Comparison of ENCODE assay signal across 9 cellular contexts in genomic region chr1:41851589-41851988, GRCh38.
DNase-seq lines count a peak whose midpoint lies in the region; ATAC-seq and TF ChIP-seq lines count a peak whose summit lies in the region.
"Had no signal": no experiment of that assay in that cellular context is flagged by ENCODE, and none has a peak within 500 bp of the region (broad histone marks: within the 10 kb centered on the region; RNA-seq: fewer than 3 reads in every experiment).

No MANE protein-coding gene starts in this region.

- in situ Hi-C loops in astrocyte of the spinal cord (cut with HindIII; ENCODE audit: low sequenced_read_pairs) = no loop called here

- no peak for TF ChIP-seq POLR2A in NB4 (IDR thresholded peaks at IDR 0.05; ENCODE audit: extremely low read depth, insufficient read length)

- ATAC-seq in GM21526 (IDR thresholded peaks at IDR 0.05; ENCODE audit: low FRiP score, unreplicated experiment) (no peak), HG03457 (IDR thresholded peaks at IDR 0.05; ENCODE audit: unreplicated experiment) (no peak)

- TF ChIP-seq CTCF in NB4 (IDR thresholded peaks at IDR 0.05; ENCODE audit: low read depth, low read length) (no peak), astrocyte of the spinal cord (IDR thresholded peaks at IDR 0.05; ENCODE audit: low read depth, low read length) (no peak)

- peak; percentile 51 for DNase-seq in ELF-1 (ENCODE audit: low read depth, low spot score)
- DNase-seq in NB4 (ENCODE audit: low read depth) = peak; percentile 72
- DNase-seq in astrocyte of the spinal cord (ENCODE audit: low read depth, low spot score) = peak; percentile 83
- peak; percentile 58 for DNase-seq in medulla oblongata (ENCODE audit: extremely low spot score)
- no peak for DNase-seq in SHP77 treated with DMSO at 0.1 percent for 48 hours (lab: John Stamatoyannopoulos, UW)
- no peak for DNase-seq in NCI-H187 treated with DMSO at 0.1 percent for 48 hours (lab: John Stamatoyannopoulos, UW)
- DNase-seq: activated naive CD4-positive, alpha-beta T cell treated with Interleukin-2 at 50 U/mL for 16 hours had no signal

- H3K4me3 ChIP-seq in NB4 (ENCODE audit: low read depth, low read length) = no peak overlapping the region
- H3K4me3 ChIP-seq in astrocyte of the spinal cord (ENCODE audit: low read depth, low read length) = no peak overlapping the region

Comparison
In these comparisons a context has a peak if more than half of its experiments do, and no peak if none do; other contexts are left out.
1. DNase-seq: peak in ELF-1 (single experiment), NB4 (single experiment), astrocyte of the spinal cord (single experiment) and medulla oblongata (single experiment); none in SHP77 treated with DMSO at 0.1 percent for 48 hours (single experiment) and NCI-H187 treated with DMSO at 0.1 percent for 48 hours (single experiment).